ENCODE assay signal across 1 cellular context in genomic region chr12:113965951-113966797, GRCh38.
TF ChIP-seq lines count a peak whose summit lies in the region.

RBM19 (minus strand) TSS chr12:113966325; CDS start chr12:113966227, 98 bp downstream.

TF ChIP-seq in K562, 482 proteins besides CTCF, POLR2A, EP300 and RAD21 (continued from another document and continues in another):
- TF ChIP-seq ZBTB40 (IDR thresholded peaks at IDR 0.05), result peak; percentile 63
- TF ChIP-seq ZBTB40 (CRISPR knock-in tag; IDR thresholded peaks at IDR 0.05), result no peak
- TF ChIP-seq BRCA1 (IDR thresholded peaks at IDR 0.05), result no peak
- no peak for TF ChIP-seq BRCA1 (CRISPR knock-in tag; IDR thresholded peaks at IDR 0.05)
- no peak for TF ChIP-seq SLC30A9 (CRISPR knock-in tag; IDR thresholded peaks at IDR 0.05)
- TF ChIP-seq, protein P1, sequence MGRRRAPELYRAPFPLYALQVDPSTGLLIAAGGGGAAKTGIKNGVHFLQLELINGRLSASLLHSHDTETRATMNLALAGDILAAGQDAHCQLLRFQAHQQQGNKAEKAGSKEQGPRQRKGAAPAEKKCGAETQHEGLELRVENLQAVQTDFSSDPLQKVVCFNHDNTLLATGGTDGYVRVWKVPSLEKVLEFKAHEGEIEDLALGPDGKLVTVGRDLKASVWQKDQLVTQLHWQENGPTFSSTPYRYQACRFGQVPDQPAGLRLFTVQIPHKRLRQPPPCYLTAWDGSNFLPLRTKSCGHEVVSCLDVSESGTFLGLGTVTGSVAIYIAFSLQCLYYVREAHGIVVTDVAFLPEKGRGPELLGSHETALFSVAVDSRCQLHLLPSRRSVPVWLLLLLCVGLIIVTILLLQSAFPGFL (CRISPR knock-in tag; IDR thresholded peaks at IDR 0.05), result no peak
- TF ChIP-seq CBX2 (IDR thresholded peaks at IDR 0.05; ENCODE audit: insufficient read depth, low read length, poor library complexity, severe bottlenecking), result no peak
- TF ChIP-seq MIER1 (IDR thresholded peaks at IDR 0.05; ENCODE audit: low read depth), result no peak
- TF ChIP-seq KAT7 (CRISPR knock-in tag; IDR thresholded peaks at IDR 0.05; ENCODE audit: borderline replicate concordance), result no peak
- peak; percentile 6; the same call in 1 of the 2 replicates for TF ChIP-seq HBP1 (CRISPR knock-in tag; IDR thresholded peaks at IDR 0.05)
- TF ChIP-seq RBM15 (IDR thresholded peaks at IDR 0.05; ENCODE audit: insufficient read depth, low read length), result no peak
- TF ChIP-seq KLF16 (IDR thresholded peaks at IDR 0.05), result 0 out of 2 replicates have a peak, but pooled peaks have one; percentile 29
- TF ChIP-seq KLF10 (CRISPR knock-in tag; IDR thresholded peaks at IDR 0.05), result no peak
- peak; percentile 84 for TF ChIP-seq ELF2 (CRISPR knock-in tag; IDR thresholded peaks at IDR 0.05)
- 0 out of 2 replicates have a peak, but pooled peaks have one; percentile 14 for TF ChIP-seq MAFK (IDR thresholded peaks at IDR 0.05; ENCODE audit: low read length)
- TF ChIP-seq ELF4 (CRISPR knock-in tag; IDR thresholded peaks at IDR 0.05), result 0 out of 2 replicates have a peak, but pooled peaks have one; percentile 15
- TF ChIP-seq ZNF140 (CRISPR knock-in tag; IDR thresholded peaks at IDR 0.05), result no peak
- no peak for TF ChIP-seq ZMIZ1 (IDR thresholded peaks at IDR 0.05; ENCODE audit: low read depth in 2 of 2, low read length in 2 of 2)
- TF ChIP-seq ZC3H4 (CRISPR knock-in tag; IDR thresholded peaks at IDR 0.05; ENCODE audit: borderline replicate concordance), result no peak
- peak; percentile 90 for TF ChIP-seq SMARCA4 (IDR thresholded peaks at IDR 0.05)
- 0 out of 2 replicates have a peak, but pooled peaks have one; percentile 18 for TF ChIP-seq TAF7 (tag; IDR thresholded peaks at IDR 0.05)
- peak; percentile 93 for TF ChIP-seq NR2C1 (IDR thresholded peaks at IDR 0.05)
- peak; percentile 95 for TF ChIP-seq NR2C1 (tag; IDR thresholded peaks at IDR 0.05)
- TF ChIP-seq NRF1 (conservative IDR thresholded peaks at IDR 0.05 in 1 of 2, IDR thresholded peaks at IDR 0.05 in 1 of 2), result peak; percentile 96 to 97
- no peak for TF ChIP-seq ZNF124 (CRISPR knock-in tag; IDR thresholded peaks at IDR 0.05)
- peak in 1 of 2 experiments; percentile 52; a peak in 1 of 3 replicates for TF ChIP-seq CBX3 (IDR thresholded peaks at IDR 0.05; ENCODE audit: borderline replicate concordance in 1 of 2, low read length in 2 of 2)
- TF ChIP-seq YY1 (IDR thresholded peaks at IDR 0.05; ENCODE audit: borderline replicate concordance in 1 of 3, control insufficient read depth in 1 of 3, extremely low read depth in 1 of 3, insufficient read depth in 3 of 3, insufficient read length in 1 of 3, insufficient replicate concordance in 2 of 3, low read depth in 1 of 3, low read length in 2 of 3), result peak; percentile 96 to 99 (median 98)
- TF ChIP-seq SMARCC2 (IDR thresholded peaks at IDR 0.05; ENCODE audit: low read depth), result peak; percentile 93
- peak; percentile 60 for TF ChIP-seq ZHX1 (conservative IDR thresholded peaks at IDR 0.05; ENCODE audit: low read length)
- peak; percentile 45 for TF ChIP-seq TAF9B (IDR thresholded peaks at IDR 0.05; ENCODE audit: partially characterized antibody)
- no peak; the same call in 1 of the 2 replicates for TF ChIP-seq THAP12 (CRISPR knock-in tag; IDR thresholded peaks at IDR 0.05)
- peak; percentile 90; the same call in 1 of the 2 replicates for TF ChIP-seq XRCC5 (IDR thresholded peaks at IDR 0.05; ENCODE audit: low read depth, low read length)
- TF ChIP-seq ZBED1 (IDR thresholded peaks at IDR 0.05), result peak; percentile 61; the same call in 1 of the 2 replicates
- 0 out of 2 replicates have a peak, but pooled peaks have one; percentile 23 for TF ChIP-seq MITF (IDR thresholded peaks at IDR 0.05)
